Comparison of ENCODE assay signal across 24 cellular contexts in the genomic region with DNA sequence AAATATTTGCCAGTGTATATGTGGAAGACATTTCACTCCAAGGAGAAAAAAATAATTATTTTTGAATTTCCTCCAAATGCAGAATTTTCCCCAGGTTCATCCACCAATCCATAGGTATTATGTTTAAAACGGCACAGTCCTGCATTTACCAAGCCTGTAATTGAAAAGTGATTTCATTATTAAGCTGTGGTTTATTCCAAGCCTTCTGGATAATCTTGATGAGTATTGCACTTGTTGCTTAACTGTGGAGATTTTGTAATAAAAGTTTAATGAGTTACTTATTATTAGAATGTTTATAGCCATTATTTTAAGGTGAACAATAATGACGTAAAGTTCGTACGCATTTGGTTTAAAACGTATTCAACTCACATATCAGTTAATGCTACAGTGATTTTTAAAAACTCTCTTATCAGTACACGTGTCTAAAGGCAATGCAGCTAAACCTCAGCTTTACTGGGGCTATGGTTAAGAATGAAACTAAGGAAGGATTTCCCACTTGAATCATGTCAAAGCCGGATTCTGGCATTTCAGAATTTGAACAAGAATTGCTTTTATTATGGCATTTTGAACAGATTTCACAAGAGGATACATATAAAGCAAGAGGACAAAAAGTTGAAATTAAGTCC.
DNase-seq lines count a peak whose midpoint lies in the region; ATAC-seq, FAIRE-seq and TF ChIP-seq lines count a peak whose summit lies in the region.
"Had no signal": no experiment of that assay in that cellular context is flagged by ENCODE, and none has a peak within 500 bp of the region (broad histone marks: within the 10 kb centered on the region; RNA-seq: fewer than 3 reads in every experiment).

No MANE protein-coding gene starts in this region.

- no peaks in the 10 kb centered on the region for H3K9me3 ChIP-seq in kidney (ENCODE audit: control insufficient read depth in 1 of 2, low read length in 2 of 2)
- H3K9me3 ChIP-seq in subcutaneous abdominal adipose tissue (ENCODE audit: control insufficient read depth in 5 of 5, low read length in 5 of 5): no peaks in the 10 kb centered on the region
- H3K9me3 ChIP-seq in sigmoid colon: no peaks in the 10 kb centered on the region
- no peaks in the 10 kb centered on the region for H3K9me3 ChIP-seq in SJCRH30 (replicated peaks)
- H3K9me3 ChIP-seq: BLaER1, HAP-1, MG63 had no signal

- H3K4me3 Mint-ChIP-seq in nephron: no peak overlapping the region
- H3K4me3 Mint-ChIP-seq: CD4-positive, CD25-positive, alpha-beta regulatory T cell had no signal

- H3K4me3 ChIP-seq in kidney (ENCODE audit: low read length in 2 of 2) (no peak overlapping the region), subcutaneous abdominal adipose tissue (ENCODE audit: low read depth in 1 of 5, low read length in 5 of 5) (no peak overlapping the region), sigmoid colon (no peak overlapping the region), SJCRH30 (no peak overlapping the region)
- H3K4me3 ChIP-seq: BLaER1, HAP-1, MG63 had no signal

- no peak for TF ChIP-seq EP300 in sigmoid colon (IDR thresholded peaks at IDR 0.05)

- peak; percentile 90 for FAIRE-seq in kidney (lab: Jason Lieb, UNC)
- FAIRE-seq: A204.1 had no signal

- DNase-seq in HT-29 (ENCODE audit: low spot score) (peak; percentile 40), kidney (no peak), sigmoid colon (no peak), SJCRH30 (no peak)
- DNase-seq: CD4-positive, CD25-positive, alpha-beta regulatory T cell; DMS53; GOT3; IMR-90; KG1; MG63; NCI-H1048; NCI-H1417; NCI-H1694; NCI-H2029 treated with DMSO at 0.1 percent for 48 hours; NCI-H526 treated with DMSO at 0.1 percent for 48 hours; Right ventricle myocardium superior; RPMI8226 had no signal

- H3K36me3 ChIP-seq in kidney (ENCODE audit: control insufficient read depth in 1 of 2, insufficient read depth in 2 of 2, low read length in 2 of 2) (no peaks in the 10 kb centered on the region), subcutaneous abdominal adipose tissue (ENCODE audit: control insufficient read depth in 5 of 5, insufficient read depth in 5 of 5, low read length in 5 of 5) (no peaks in the 10 kb centered on the region), sigmoid colon (no peaks in the 10 kb centered on the region), SJCRH30 (no peaks in the 10 kb centered on the region)
- H3K36me3 ChIP-seq: BLaER1, HAP-1, MG63 had no signal

- no peak overlapping the region for H3K9ac ChIP-seq in kidney (ENCODE audit: low read length in 2 of 2)
- no peak overlapping the region for H3K9ac ChIP-seq in subcutaneous abdominal adipose tissue (ENCODE audit: low read length in 5 of 5)
- H3K9ac ChIP-seq: BLaER1 had no signal

- TF ChIP-seq CTCF in kidney (IDR thresholded peaks at IDR 0.05; ENCODE audit: borderline replicate concordance, extremely low read depth, insufficient read depth): no peak
- TF ChIP-seq CTCF in nephron (IDR thresholded peaks at IDR 0.05; ENCODE audit: unreplicated experiment in 3 of 3): no peak
- no peak for TF ChIP-seq CTCF in sigmoid colon (IDR thresholded peaks at IDR 0.05)

- 19 to 75% methylated on average over 7 of the region's 7 CpGs for WGBS in sigmoid colon, 2 donors

- no peaks in the 10 kb centered on the region for H3K27me3 Mint-ChIP-seq in nephron (ENCODE audit: low read depth)

- H3K27ac ChIP-seq in kidney (ENCODE audit: low read depth in 2 of 2, low read length in 2 of 2): peak overlapping the region; percentile 25 to 60
- H3K27ac ChIP-seq in subcutaneous abdominal adipose tissue (ENCODE audit: low read depth, low read length): peak overlapping the region; percentile 63
- no peak overlapping the region for H3K27ac ChIP-seq in sigmoid colon
- H3K27ac ChIP-seq in SJCRH30: no peak overlapping the region
- H3K27ac ChIP-seq: BLaER1 had no signal

- no peak for ATAC-seq in GM19324 (IDR thresholded peaks at IDR 0.05; ENCODE audit: low FRiP score, unreplicated experiment)
- ATAC-seq in GM19397 (IDR thresholded peaks at IDR 0.05; ENCODE audit: unreplicated experiment): no peak

- H3K36me3 Mint-ChIP-seq in nephron (ENCODE audit: low read depth): peaks cover 37% of the 10 kb centered on the region
- H3K36me3 Mint-ChIP-seq: CD4-positive, CD25-positive, alpha-beta regulatory T cell had no signal

- H3K9me3 Mint-ChIP-seq in nephron: peaks cover 23% of the 10 kb centered on the region

- H3K27me3 ChIP-seq in subcutaneous abdominal adipose tissue (ENCODE audit: control insufficient read depth in 5 of 5, insufficient read depth in 4 of 5, low read length in 5 of 5): no peaks in the 10 kb centered on the region
- H3K27me3 ChIP-seq in sigmoid colon: no peaks in the 10 kb centered on the region
- no peaks in the 10 kb centered on the region for H3K27me3 ChIP-seq in SJCRH30
- H3K27me3 ChIP-seq: BLaER1 had no signal

- intact Hi-C loops in kidney (cut with DNase I): no loop called here
- intact Hi-C loops in sigmoid colon (cut with DNase I): no loop called here

- H3K27ac Mint-ChIP-seq in nephron: peak overlapping the region; percentile 34 to 91 (median 53)
- H3K27ac Mint-ChIP-seq: CD4-positive, CD25-positive, alpha-beta regulatory T cell had no signal

- H3K4me1 Mint-ChIP-seq in nephron: no peaks in the 10 kb centered on the region
- H3K4me1 Mint-ChIP-seq: CD4-positive, CD25-positive, alpha-beta regulatory T cell had no signal

- H3K4me1 ChIP-seq in kidney (ENCODE audit: control insufficient read depth in 1 of 2, insufficient read depth in 1 of 2, low read depth in 1 of 2, low read length in 2 of 2) (peaks cover 0 to 6% of the 10 kb centered on the region in 2 donors), subcutaneous abdominal adipose tissue (ENCODE audit: control insufficient read depth in 5 of 5, insufficient read depth in 5 of 5, low read length in 5 of 5) (no peaks in the 10 kb centered on the region), sigmoid colon (no peaks in the 10 kb centered on the region), SJCRH30 (no peaks in the 10 kb centered on the region; the same call in 1 of the 2 replicates)
- H3K4me1 ChIP-seq: BLaER1, HAP-1 had no signal

- TF ChIP-seq POLR2A in sigmoid colon (IDR thresholded peaks at IDR 0.05): no peak

Comparison
In these comparisons a context has a peak if more than half of its experiments do, and no peak if none do; other contexts are left out.
1. H3K27ac ChIP-seq: peak in kidney (2 of 2) and subcutaneous abdominal adipose tissue (single experiment); none in sigmoid colon (0 of 4) and SJCRH30 (single experiment).